ENCODE assay signal across 30 cellular contexts in the genomic region with DNA sequence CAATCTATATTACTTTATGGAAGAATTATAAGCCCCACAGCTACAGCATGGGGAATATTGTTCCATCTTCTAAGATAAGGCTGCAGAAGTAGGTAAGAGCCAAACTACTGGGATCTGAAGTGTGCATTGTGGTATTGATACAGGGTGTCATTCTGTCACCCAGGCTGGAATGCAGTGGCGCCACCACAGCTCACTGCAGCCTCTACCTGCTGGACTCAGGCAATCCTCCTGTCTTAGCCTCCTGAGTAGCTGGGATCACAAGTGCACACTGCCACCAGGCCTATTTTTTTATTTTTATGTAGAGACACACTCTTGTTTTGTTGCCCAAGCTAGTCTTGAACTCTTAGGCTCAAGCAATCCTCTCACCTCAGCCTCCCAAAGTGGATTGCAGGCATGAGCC.
"Had no signal": no experiment of that assay in that cellular context is flagged by ENCODE, and none has a peak within 500 bp of the region (broad histone marks: within the 10 kb centered on the region; RNA-seq: fewer than 3 reads in every experiment).

No MANE protein-coding gene starts in this region.

- DNase-seq: activated CD4-positive, alpha-beta memory T cell treated with anti-CD3 and anti-CD28 coated beads for 36 hours; activated CD4-positive, alpha-beta T cell treated with anti-CD3 and anti-CD28 coated beads for 36 hours; activated CD4-positive, alpha-beta T cell treated with anti-CD3 and anti-CD28 coated beads, Interleukin-2, amount 10 ng/mL, durations not matched to agents 24 days and 14 days; activated CD4-positive, CD25-positive, alpha-beta regulatory T cell; activated CD4-positive, CD25-positive, alpha-beta regulatory T cell treated with anti-CD3 and anti-CD28 coated beads, Interleukin-2, amount 50 U/mL, for 72 hours; activated CD8-positive, alpha-beta memory T cell treated with anti-CD3 and anti-CD28 coated beads, Interleukin-2, amount 10 ng/mL, durations not matched to agents 7 days and 5 days; activated CD8-positive, alpha-beta memory T cell treated with anti-CD3 and anti-CD28 coated beads, Interleukin-2, amount 50 U/mL, for 4 hours; activated CD8-positive, alpha-beta T cell treated with anti-CD3 and anti-CD28 coated beads, Interleukin-2, amount 10 ng/mL, durations not matched to agents 7 days and 5 days; activated gamma-delta T cell; activated naive CD4-positive, alpha-beta T cell; activated naive CD4-positive, alpha-beta T cell treated with anti-CD3 and anti-CD28 coated beads, Interleukin-2, amount 10 ng/mL, durations not matched to agents 7 days and 5 days; activated naive CD8-positive, alpha-beta T cell treated with anti-CD3 and anti-CD28 coated beads, Interleukin-2, amount 10 ng/mL, durations not matched to agents 7 days and 5 days; activated T-cell treated with anti-CD3 and anti-CD28 coated beads, Interleukin-2, amount 50 U/mL, for 1 hour; activated T-cell treated with anti-CD3 and anti-CD28 coated beads, Interleukin-2, amount 50 U/mL, for 72 hours; central memory CD4-positive, alpha-beta T cell; cerebellar nuclear complex; colonic mucosa; effector CD8-positive, alpha-beta T cell; esophagus squamous epithelium; foreskin melanocyte; heart right ventricle; T1000; WERI-Rb-1 had no signal

- H3K36me3 ChIP-seq: ascending aorta, breast epithelium, colonic mucosa, gastroesophageal sphincter had no signal

- H3K27me3 ChIP-seq: ascending aorta, breast epithelium, cardiac muscle cell, colonic mucosa, esophagus squamous epithelium, gastroesophageal sphincter, heart right ventricle, hepatocyte had no signal

- H3K9me3 ChIP-seq: ascending aorta, breast epithelium, colonic mucosa, esophagus squamous epithelium, gastroesophageal sphincter, heart right ventricle had no signal

- ATAC-seq: activated CD4-positive, alpha-beta T cell treated with anti-CD3 and anti-CD28 coated beads for 36 hours; activated CD8-positive, alpha-beta memory T cell treated with anti-CD3 and anti-CD28 coated beads, Interleukin-2, amount 10 ng/mL, durations not matched to agents 7 days and 5 days; activated CD8-positive, alpha-beta T cell treated with anti-CD3 and anti-CD28 coated beads, Interleukin-2, amount 10 ng/mL, durations not matched to agents 7 days and 5 days; activated naive CD4-positive, alpha-beta T cell treated with anti-CD3 and anti-CD28 coated beads, Interleukin-2, amount 50 U/mL, for 72 hours; activated T-cell treated with anti-CD3 and anti-CD28 coated beads, Interleukin-2, amount 50 U/mL, for 72 hours; gastroesophageal sphincter had no signal

- H2AFZ ChIP-seq: hepatocyte had no signal

- H3K27ac ChIP-seq: ascending aorta, breast epithelium, cardiac muscle cell, colonic mucosa, epithelial cell of prostate, esophagus squamous epithelium, gastroesophageal sphincter, heart right ventricle, hepatocyte, WERI-Rb-1 had no signal

- H3K4me1 ChIP-seq: ascending aorta, breast epithelium, colonic mucosa, esophagus squamous epithelium, gastroesophageal sphincter, heart right ventricle had no signal

- H3K79me2 ChIP-seq: hepatocyte had no signal

- H3K4me2 ChIP-seq: hepatocyte had no signal

- H3K4me3 ChIP-seq: ascending aorta, breast epithelium, cardiac muscle cell, colonic mucosa, esophagus squamous epithelium, gastroesophageal sphincter, heart right ventricle, hepatocyte had no signal
